In genomic region chr7:55573526-55573925, GRCh38 we compare ENCODE assay signal across 9 cellular contexts. TPM values are rescaled to one million over a fixed set of nuclear protein-coding genes. Genes with fewer than 3 reads are reported as not detected.
DNase-seq lines count a peak whose midpoint lies in the region; TF ChIP-seq lines count a peak whose summit lies in the region.
"Had no signal": no experiment of that assay in that cellular context is flagged by ENCODE, and none has a peak within 500 bp of the region (broad histone marks: within the 10 kb centered on the region; RNA-seq: fewer than 3 reads in every experiment).

No MANE protein-coding gene starts in this region.

- H3K27me3 ChIP-seq in PC-9 (ENCODE audit: insufficient read depth, low read depth) (no peaks in the 10 kb centered on the region), skeletal muscle tissue (ENCODE audit: control insufficient read depth in 3 of 3, insufficient read depth in 3 of 3, low read length in 3 of 3) (no peaks in the 10 kb centered on the region), ovary (no peaks in the 10 kb centered on the region)

- CTCF ChIA-PET in PC-9 (lab: Charles Lee): interaction anchor here (0.6 to 1.1 kb wide), 7 partner anchors 10 to 616 kb away, joined by 3 to 6 read pairs (median 4); no protein-coding TSS in a partner anchor

- H3K9ac ChIP-seq in skeletal muscle tissue (ENCODE audit: low read depth in 1 of 3, low read length in 3 of 3): peak overlapping the region in 2 of 3 donors; percentile 2 to 17

- H3K36me3 ChIP-seq in PC-9 (ENCODE audit: low read depth) (peaks cover 4% of the 10 kb centered on the region; the same call in 1 of the 2 replicates), skeletal muscle tissue (ENCODE audit: control insufficient read depth in 3 of 3, insufficient read depth in 3 of 3, low read length in 3 of 3) (no peaks in the 10 kb centered on the region), ovary (no peaks in the 10 kb centered on the region)

- WGBS in ovary, 3 donors: 48 to 57% (median 51%) methylated on average over 3 of the region's 3 CpGs

- H3K9me2 ChIP-seq in PC-9 (ENCODE audit: insufficient read depth): no peaks in the 10 kb centered on the region

- DNase-seq in NCI-H1417 (lab: John Stamatoyannopoulos, UW): peak in 2 of 3 experiments; percentile 33 to 49
- DNase-seq in NCI-H1417 treated with DMSO at 0.1 percent for 48 hours (lab: John Stamatoyannopoulos, UW): no peak
- DNase-seq in PC-9: peak in 1 of 2 experiments; percentile 61
- peak; percentile 52 for DNase-seq in epithelial cell of esophagus (ENCODE audit: low read depth)
- DNase-seq in GM20000 (ENCODE audit: low spot score): no peak
- DNase-seq in MV-4-11 (lab: John Stamatoyannopoulos, UW): no peak
- DNase-seq in ovary: no peak
- DNase-seq: T-helper 9 cell had no signal

- H3K9me3 ChIP-seq in PC-9 (ENCODE audit: insufficient read depth, low read depth) (no peaks in the 10 kb centered on the region), skeletal muscle tissue (ENCODE audit: control insufficient read depth in 3 of 3, low read length in 3 of 3) (no peaks in the 10 kb centered on the region), ovary (no peaks in the 10 kb centered on the region)

- peak overlapping the region; percentile 81 for H3K4me2 ChIP-seq in PC-9

- peaks cover 21% of the 10 kb centered on the region for H3F3A ChIP-seq in PC-9 (ENCODE audit: insufficient read depth, low read depth)

- no peak for TF ChIP-seq EP300 in ovary (IDR thresholded peaks at IDR 0.05)

- peaks cover 40% of the 10 kb centered on the region for H3K79me2 ChIP-seq in PC-9 (ENCODE audit: low read depth)

- H2AFZ ChIP-seq in PC-9: no peak overlapping the region

- intact Hi-C loops in PC-9 (cut with micrococcal nuclease; ENCODE audit: unreplicated experiment): loop anchor here (10.0 kb wide), 1 partner anchor 139 kb away; no protein-coding TSS in a partner anchor
- intact Hi-C loops in ovary (cut with DNase I): no loop called here

- H3K27ac ChIP-seq in PC-9: no peak overlapping the region
- H3K27ac ChIP-seq in skeletal muscle tissue (ENCODE audit: low read depth, low read length): peak overlapping the region; percentile 91
- H3K27ac ChIP-seq in ovary: peak overlapping the region in 1 of 2 donors; percentile 85

- BruUV-seq in PC-9 (replicated peaks; lab: Mats Ljungman, UMichigan): no TSS peak

- H4K20me1 ChIP-seq in PC-9 (ENCODE audit: insufficient read depth): 0 out of 2 replicates have a peak, but pooled peaks cover 12% of the 10 kb centered on the region

- H3K4me1 ChIP-seq in PC-9 (replicated peaks; ENCODE audit: insufficient read depth) (peaks cover 46% of the 10 kb centered on the region), skeletal muscle tissue (ENCODE audit: control insufficient read depth in 3 of 3, insufficient read depth in 3 of 3, low read length in 3 of 3) (peaks cover 38 to 42% (median 41%) of the 10 kb centered on the region in 3 donors), ovary (ENCODE audit: insufficient read depth) (peaks cover 2% of the 10 kb centered on the region)

- peak overlapping the region; percentile 73; the same call in 1 of the 2 replicates for H3K4me3 ChIP-seq in PC-9
- H3K4me3 ChIP-seq in epithelial cell of esophagus (ENCODE audit: low read length): no peak overlapping the region
- peak overlapping the region; percentile 1 to 81 (median 36) for H3K4me3 ChIP-seq in skeletal muscle tissue (ENCODE audit: low read length in 3 of 3)
- H3K4me3 ChIP-seq in ovary: no peak overlapping the region

- TF ChIP-seq CTCF in PC-9 (conservative IDR thresholded peaks at IDR 0.05) (no peak), epithelial cell of esophagus (IDR thresholded peaks at IDR 0.05; ENCODE audit: insufficient read depth, low read depth, low read length, missing control alignments) (no peak), GM20000 (IDR thresholded peaks at IDR 0.05; ENCODE audit: extremely low read depth, missing control alignments) (no peak), ovary (IDR thresholded peaks at IDR 0.05) (no peak)

- POLR2A ChIA-PET in PC-9 (lab: Charles Lee; ENCODE audit: unreplicated experiment): interaction anchor here (0.6 to 1.1 kb wide), 4 partner anchors 18 to 437 kb away, joined by 3 to 7 read pairs (median 5); no protein-coding TSS in a partner anchor

- no peak for TF ChIP-seq POLR2A in ovary (IDR thresholded peaks at IDR 0.05)

RNA-seq across cellular contexts. Expression of gene VOPP1, which starts 1.2 kb away (rescaled TPM):
- total RNA-seq in PC-9 (2021) (200 and 207 TPM in 2 replicates), skeletal muscle tissue (23.5 TPM), ovary (10 to 100 TPM; 28.0 to 52.1 (median 48.9) TPM)
- 10 to 100 TPM; 33.9 to 44.0 TPM for polyA plus RNA-seq in ovary

Comparison
In these comparisons a context has a peak if more than half of its experiments do, and no peak if none do; other contexts are left out.
1. DNase-seq: peak in NCI-H1417 (2 of 3) and epithelial cell of esophagus (single experiment); none in NCI-H1417 treated with DMSO at 0.1 percent for 48 hours (single experiment), GM20000 (single experiment), MV-4-11 (single experiment) and ovary (0 of 5).
2. H3K4me3 ChIP-seq: peak in PC-9 (single experiment) and skeletal muscle tissue (3 of 3); none in epithelial cell of esophagus (single experiment) and ovary (single experiment).